Comparison of ENCODE assay signal across 1 cellular context in the genomic region with DNA sequence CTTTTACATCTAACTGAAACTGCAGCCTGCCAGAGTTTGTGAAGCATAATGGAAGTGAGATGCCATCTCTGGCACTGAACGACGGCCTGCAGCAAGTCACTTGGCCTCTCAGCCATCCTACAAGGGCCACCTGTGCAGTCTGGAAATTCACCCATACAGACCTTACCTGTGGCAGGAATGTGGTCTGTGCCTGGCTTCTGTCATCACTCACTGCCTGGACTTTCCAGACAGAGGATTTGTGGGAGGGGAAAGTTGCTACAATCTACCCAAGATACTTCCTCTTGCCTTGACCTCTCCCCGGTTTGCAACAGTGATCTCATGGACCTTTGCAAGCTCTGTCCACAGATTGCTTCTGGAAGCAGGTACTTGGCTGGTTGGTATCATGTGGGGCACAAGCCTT.
A peak's percentile ranks its signal among the peaks of the same experiment; 100 is the strongest.
TF ChIP-seq lines count a peak whose summit lies in the region.

No MANE protein-coding gene starts in this region.

TF ChIP-seq in GM12878, 131 proteins besides CTCF, POLR2A, EP300 and RAD21 (continued from another document):
- TF ChIP-seq, protein P1, sequence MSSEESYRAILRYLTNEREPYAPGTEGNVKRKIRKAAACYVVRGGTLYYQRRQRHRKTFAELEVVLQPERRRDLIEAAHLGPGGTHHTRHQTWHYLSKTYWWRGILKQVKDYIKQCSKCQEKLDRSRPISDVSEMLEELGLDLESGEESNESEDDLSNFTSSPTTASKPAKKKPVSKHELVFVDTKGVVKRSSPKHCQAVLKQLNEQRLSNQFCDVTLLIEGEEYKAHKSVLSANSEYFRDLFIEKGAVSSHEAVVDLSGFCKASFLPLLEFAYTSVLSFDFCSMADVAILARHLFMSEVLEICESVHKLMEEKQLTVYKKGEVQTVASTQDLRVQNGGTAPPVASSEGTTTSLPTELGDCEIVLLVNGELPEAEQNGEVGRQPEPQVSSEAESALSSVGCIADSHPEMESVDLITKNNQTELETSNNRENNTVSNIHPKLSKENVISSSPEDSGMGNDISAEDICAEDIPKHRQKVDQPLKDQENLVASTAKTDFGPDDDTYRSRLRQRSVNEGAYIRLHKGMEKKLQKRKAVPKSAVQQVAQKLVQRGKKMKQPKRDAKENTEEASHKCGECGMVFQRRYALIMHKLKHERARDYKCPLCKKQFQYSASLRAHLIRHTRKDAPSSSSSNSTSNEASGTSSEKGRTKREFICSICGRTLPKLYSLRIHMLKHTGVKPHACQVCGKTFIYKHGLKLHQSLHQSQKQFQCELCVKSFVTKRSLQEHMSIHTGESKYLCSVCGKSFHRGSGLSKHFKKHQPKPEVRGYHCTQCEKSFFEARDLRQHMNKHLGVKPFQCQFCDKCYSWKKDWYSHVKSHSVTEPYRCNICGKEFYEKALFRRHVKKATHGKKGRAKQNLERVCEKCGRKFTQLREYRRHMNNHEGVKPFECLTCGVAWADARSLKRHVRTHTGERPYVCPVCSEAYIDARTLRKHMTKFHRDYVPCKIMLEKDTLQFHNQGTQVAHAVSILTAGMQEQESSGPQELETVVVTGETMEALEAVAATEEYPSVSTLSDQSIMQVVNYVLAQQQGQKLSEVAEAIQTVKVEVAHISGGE (CRISPR knock-in tag; IDR thresholded peaks at IDR 0.05) = no peak
- TF ChIP-seq NR2F1 (conservative IDR thresholded peaks at IDR 0.05) = peak; percentile 52; the same call in 1 of the 2 replicates
- TF ChIP-seq NFIC (IDR thresholded peaks at IDR 0.05; ENCODE audit: low read depth, low read length) = 0 out of 2 replicates have a peak, but pooled peaks have one; percentile 14
- TF ChIP-seq NBN (IDR thresholded peaks at IDR 0.05) = 0 out of 2 replicates have a peak, but pooled peaks have one; percentile 38
- 0 out of 4 replicates have a peak, but pooled peaks of 1 of the 2 experiments have one; percentile 7 for TF ChIP-seq BHLHE40 (IDR thresholded peaks at IDR 0.05; ENCODE audit: borderline replicate concordance in 1 of 2, low read depth in 2 of 2, low read length in 1 of 2)
- peak; percentile 82 for TF ChIP-seq IKZF1 (conservative IDR thresholded peaks at IDR 0.05)
- no peak for TF ChIP-seq SIN3A (IDR thresholded peaks at IDR 0.05; ENCODE audit: low read depth, low read length)
- peak; percentile 22; the same call in 1 of the 2 replicates for TF ChIP-seq ATF7 (IDR thresholded peaks at IDR 0.05; ENCODE audit: low read depth)
- peak; percentile 58; the same call in 1 of the 2 replicates for TF ChIP-seq RUNX3 (IDR thresholded peaks at IDR 0.05; ENCODE audit: low read length)
- no peak for TF ChIP-seq ZNF274 (IDR thresholded peaks at IDR 0.05; ENCODE audit: insufficient read depth, insufficient read length)
- TF ChIP-seq, protein P2, sequence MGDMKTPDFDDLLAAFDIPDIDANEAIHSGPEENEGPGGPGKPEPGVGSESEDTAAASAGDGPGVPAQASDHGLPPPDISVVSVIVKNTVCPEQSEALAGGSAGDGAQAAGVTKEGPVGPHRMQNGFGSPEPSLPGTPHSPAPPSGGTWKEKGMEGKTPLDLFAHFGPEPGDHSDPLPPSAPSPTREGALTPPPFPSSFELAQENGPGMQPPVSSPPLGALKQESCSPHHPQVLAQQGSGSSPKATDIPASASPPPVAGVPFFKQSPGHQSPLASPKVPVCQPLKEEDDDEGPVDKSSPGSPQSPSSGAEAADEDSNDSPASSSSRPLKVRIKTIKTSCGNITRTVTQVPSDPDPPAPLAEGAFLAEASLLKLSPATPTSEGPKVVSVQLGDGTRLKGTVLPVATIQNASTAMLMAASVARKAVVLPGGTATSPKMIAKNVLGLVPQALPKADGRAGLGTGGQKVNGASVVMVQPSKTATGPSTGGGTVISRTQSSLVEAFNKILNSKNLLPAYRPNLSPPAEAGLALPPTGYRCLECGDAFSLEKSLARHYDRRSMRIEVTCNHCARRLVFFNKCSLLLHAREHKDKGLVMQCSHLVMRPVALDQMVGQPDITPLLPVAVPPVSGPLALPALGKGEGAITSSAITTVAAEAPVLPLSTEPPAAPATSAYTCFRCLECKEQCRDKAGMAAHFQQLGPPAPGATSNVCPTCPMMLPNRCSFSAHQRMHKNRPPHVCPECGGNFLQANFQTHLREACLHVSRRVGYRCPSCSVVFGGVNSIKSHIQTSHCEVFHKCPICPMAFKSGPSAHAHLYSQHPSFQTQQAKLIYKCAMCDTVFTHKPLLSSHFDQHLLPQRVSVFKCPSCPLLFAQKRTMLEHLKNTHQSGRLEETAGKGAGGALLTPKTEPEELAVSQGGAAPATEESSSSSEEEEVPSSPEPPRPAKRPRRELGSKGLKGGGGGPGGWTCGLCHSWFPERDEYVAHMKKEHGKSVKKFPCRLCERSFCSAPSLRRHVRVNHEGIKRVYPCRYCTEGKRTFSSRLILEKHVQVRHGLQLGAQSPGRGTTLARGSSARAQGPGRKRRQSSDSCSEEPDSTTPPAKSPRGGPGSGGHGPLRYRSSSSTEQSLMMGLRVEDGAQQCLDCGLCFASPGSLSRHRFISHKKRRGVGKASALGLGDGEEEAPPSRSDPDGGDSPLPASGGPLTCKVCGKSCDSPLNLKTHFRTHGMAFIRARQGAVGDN (IDR thresholded peaks at IDR 0.05) = peak; percentile 43
- TF ChIP-seq IKZF2 (IDR thresholded peaks at IDR 0.05) = peak; percentile 47 to 52; a peak in 2 of 4 replicates
TF ChIP-seq in GM12878: peak in this region for 11.
